7 cellular contexts compared by ENCODE assay signal in genomic region chr3:106183762-106184391, GRCh38.
DNase-seq lines count a peak whose midpoint lies in the region; ATAC-seq lines count a peak whose summit lies in the region.

No MANE protein-coding gene starts in this region.

- no peaks in the 10 kb centered on the region for H3K27me3 Mint-ChIP-seq in activated T-helper 1 cell treated with anti-CD3 and anti-CD28 coated beads, Interleukin-12 subunit alpha, Interleukin-12 subunit beta, Interleukin-2, Interleukin-4 antibody, amounts not matched to agents 30 ng/mL and 10 ng/mL and 1 ng/mL, durations not matched to agents 14 hours and 24 hours and 36 hours (ENCODE audit: insufficient read depth)
- H3K27me3 Mint-ChIP-seq in naive thymus-derived CD8-positive, alpha-beta T cell: no peaks in the 10 kb centered on the region

- peaks cover 31% of the 10 kb centered on the region for H3K9me3 Mint-ChIP-seq in activated T-helper 1 cell treated with anti-CD3 and anti-CD28 coated beads, Interleukin-12 subunit alpha, Interleukin-12 subunit beta, Interleukin-2, Interleukin-4 antibody, amounts not matched to agents 30 ng/mL and 10 ng/mL and 1 ng/mL, durations not matched to agents 14 hours and 24 hours and 36 hours
- no peaks in the 10 kb centered on the region for H3K9me3 Mint-ChIP-seq in naive thymus-derived CD8-positive, alpha-beta T cell

- WGBS in aorta, 2 donors: 74 to 76% methylated on average over 1 of the region's 1 CpG

- H3K9me3 ChIP-seq in aorta (ENCODE audit: control insufficient read depth, low read length): no peaks in the 10 kb centered on the region

- no peak for DNase-seq in activated T-helper 1 cell treated with anti-CD3 and anti-CD28 coated beads, Interleukin-12 subunit alpha, Interleukin-12 subunit beta, Interleukin-2, Interleukin-4 antibody, amounts not matched to agents 30 ng/mL and 10 ng/mL and 1 ng/mL, durations not matched to agents 14 hours and 24 hours and 36 hours (ENCODE audit: low spot score)
- peak in 2 of 10 donors; percentile 13 to 20 for DNase-seq in naive thymus-derived CD8-positive, alpha-beta T cell
- DNase-seq in stimulated activated CD4-positive, alpha-beta T cell treated with anti-CD3 and anti-CD28 coated beads, Interleukin-4, amount 100 ng/mL, for 24 hours: no peak
- DNase-seq in aorta: no peak
- DNase-seq in stimulated activated CD4-positive, alpha-beta T cell treated with anti-CD3 and anti-CD28 coated beads, Interleukin-2, amount 100 ng/mL, for 24 hours: no peak

- no peaks in the 10 kb centered on the region for H3K27me3 ChIP-seq in aorta (ENCODE audit: control insufficient read depth in 1 of 2, insufficient read depth in 2 of 2, low read length in 1 of 2)

- H3K36me3 ChIP-seq in aorta (ENCODE audit: control insufficient read depth in 1 of 2, insufficient read depth in 2 of 2, low read length in 1 of 2): no peaks in the 10 kb centered on the region

- no peak overlapping the region for H3K4me3 ChIP-seq in aorta (ENCODE audit: low read length in 2 of 2)

- no peaks in the 10 kb centered on the region for H3K4me1 ChIP-seq in aorta (ENCODE audit: control insufficient read depth in 1 of 2, insufficient read depth in 2 of 2, low read length in 2 of 2)

- peak overlapping the region; percentile 31 for H3K27ac Mint-ChIP-seq in activated T-helper 1 cell treated with anti-CD3 and anti-CD28 coated beads, Interleukin-12 subunit alpha, Interleukin-12 subunit beta, Interleukin-2, Interleukin-4 antibody, amounts not matched to agents 30 ng/mL and 10 ng/mL and 1 ng/mL, durations not matched to agents 14 hours and 24 hours and 36 hours
- peak overlapping the region in 7 of 10 donors; percentile 2 to 88 (median 16) for H3K27ac Mint-ChIP-seq in naive thymus-derived CD8-positive, alpha-beta T cell

- intact Hi-C loops in activated T-helper 1 cell treated with anti-CD3 and anti-CD28 coated beads, Interleukin-12 subunit alpha, Interleukin-12 subunit beta, Interleukin-2, Interleukin-4 antibody, amounts not matched to agents 30 ng/mL and 10 ng/mL and 1 ng/mL, durations not matched to agents 14 hours and 24 hours and 36 hours (cut with micrococcal nuclease): loop anchor here (2.0 to 10.0 kb wide), 3 partner anchors 149 to 881 kb away; no protein-coding TSS in a partner anchor
- intact Hi-C loops in aorta (cut with DNase I): no loop called here

- peak overlapping the region; percentile 10 for H3K4me3 Mint-ChIP-seq in activated T-helper 1 cell treated with anti-CD3 and anti-CD28 coated beads, Interleukin-12 subunit alpha, Interleukin-12 subunit beta, Interleukin-2, Interleukin-4 antibody, amounts not matched to agents 30 ng/mL and 10 ng/mL and 1 ng/mL, durations not matched to agents 14 hours and 24 hours and 36 hours
- H3K4me3 Mint-ChIP-seq in naive thymus-derived CD8-positive, alpha-beta T cell: peak overlapping the region in 2 of 10 donors; percentile 8 to 31

- H3K4me1 Mint-ChIP-seq in activated T-helper 1 cell treated with anti-CD3 and anti-CD28 coated beads, Interleukin-12 subunit alpha, Interleukin-12 subunit beta, Interleukin-2, Interleukin-4 antibody, amounts not matched to agents 30 ng/mL and 10 ng/mL and 1 ng/mL, durations not matched to agents 14 hours and 24 hours and 36 hours (ENCODE audit: low read depth): peaks cover 56% of the 10 kb centered on the region
- H3K4me1 Mint-ChIP-seq in naive thymus-derived CD8-positive, alpha-beta T cell: peaks cover 14 to 43% (median 36%) of the 10 kb centered on the region in 4 donors

- peaks cover 23% of the 10 kb centered on the region for H3K36me3 Mint-ChIP-seq in activated T-helper 1 cell treated with anti-CD3 and anti-CD28 coated beads, Interleukin-12 subunit alpha, Interleukin-12 subunit beta, Interleukin-2, Interleukin-4 antibody, amounts not matched to agents 30 ng/mL and 10 ng/mL and 1 ng/mL, durations not matched to agents 14 hours and 24 hours and 36 hours (ENCODE audit: low read depth)
- H3K36me3 Mint-ChIP-seq in naive thymus-derived CD8-positive, alpha-beta T cell: no peaks in the 10 kb centered on the region

- POLR2A ChIA-PET in naive thymus-derived CD8-positive, alpha-beta T cell (lab: Charles Lee): no interaction called here

- no peak overlapping the region for H3K27ac ChIP-seq in aorta (ENCODE audit: low read depth in 1 of 2, low read length in 2 of 2)

- ATAC-seq in GM18868 (IDR thresholded peaks at IDR 0.05; ENCODE audit: unreplicated experiment): peak; percentile 34
- ATAC-seq in HG02981 (IDR thresholded peaks at IDR 0.05; ENCODE audit: unreplicated experiment): peak; percentile 41
- peak; percentile 75 to 85 for ATAC-seq in naive thymus-derived CD8-positive, alpha-beta T cell
- ATAC-seq in aorta (ENCODE audit: low FRiP score): no peak
